8 cellular contexts compared by ENCODE assay signal in the genomic region with DNA sequence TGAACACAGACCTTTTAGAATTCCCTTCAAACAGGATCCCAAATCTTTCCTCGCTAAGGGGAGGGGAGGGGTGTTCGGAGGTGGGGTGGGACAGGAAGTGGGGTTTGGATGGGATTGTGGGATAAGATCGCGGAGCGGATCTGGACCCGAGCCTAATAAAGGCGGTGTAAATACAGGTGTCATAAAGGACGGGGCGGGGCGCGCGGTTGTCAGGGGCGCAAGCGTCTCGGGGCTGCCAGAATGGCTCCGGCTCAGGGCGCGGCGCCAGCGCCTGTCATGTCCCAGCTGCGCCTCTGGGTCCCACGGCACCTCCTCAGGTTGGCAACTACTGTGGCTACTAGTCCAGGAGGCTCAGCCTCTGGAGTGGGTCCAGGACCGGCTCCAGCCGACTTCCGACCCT. TPM values are rescaled to one million over a fixed set of nuclear protein-coding genes. Genes with fewer than 3 reads are reported as not detected.
DNase-seq lines count a peak whose midpoint lies in the region; ATAC-seq and TF ChIP-seq lines count a peak whose summit lies in the region.

No MANE protein-coding gene starts in this region.

- TF ChIP-seq CTCF in PC-9 (conservative IDR thresholded peaks at IDR 0.05) = no peak
- no peak for TF ChIP-seq CTCF in endothelial cell (IDR thresholded peaks at IDR 0.05; ENCODE audit: unreplicated experiment)

- WGBS in urinary bladder = 2% methylated on average over 24 of the region's 25 CpGs

- CTCF ChIA-PET in activated CD4-positive, alpha-beta T cell treated with anti-CD3 and anti-CD28 coated beads, Interleukin-2, amount 10 ng/mL, durations not matched to agents 7 days and 5 days (lab: Charles Lee) = interaction anchor here (1.7 kb wide), 1 partner anchor 10 kb away, joined by 3 read pairs; no protein-coding TSS in a partner anchor
- CTCF ChIA-PET in PC-9 (lab: Charles Lee) = no interaction called here

- H3K4me2 ChIP-seq in PC-9 = peak overlapping the region; percentile 86

- H3K27ac ChIP-seq in PC-9 (no peak overlapping the region), muscle layer of colon (ENCODE audit: low read depth, low read length) (no peak overlapping the region), urinary bladder (ENCODE audit: low read depth) (no peak overlapping the region)

- H3K9me3 Mint-ChIP-seq in activated CD4-positive, alpha-beta T cell treated with anti-CD3 and anti-CD28 coated beads, Interleukin-2, amount 10 ng/mL, durations not matched to agents 7 days and 5 days = no peaks in the 10 kb centered on the region
- H3K9me3 Mint-ChIP-seq in endothelial cell (ENCODE audit: unreplicated experiment) = no peaks in the 10 kb centered on the region

- H3K4me3 Mint-ChIP-seq in activated CD4-positive, alpha-beta T cell treated with anti-CD3 and anti-CD28 coated beads, Interleukin-2, amount 10 ng/mL, durations not matched to agents 7 days and 5 days = no peak overlapping the region
- H3K4me3 Mint-ChIP-seq in endothelial cell (ENCODE audit: unreplicated experiment) = peak overlapping the region; percentile 2

- POLR2A ChIA-PET in activated CD4-positive, alpha-beta T cell treated with anti-CD3 and anti-CD28 coated beads, Interleukin-2, amount 10 ng/mL, durations not matched to agents 7 days and 5 days (lab: Charles Lee) = no interaction called here
- POLR2A ChIA-PET in PC-9 (lab: Charles Lee; ENCODE audit: unreplicated experiment) = no interaction called here

- H3K36me3 ChIP-seq in PC-9 (ENCODE audit: low read depth) = no peaks in the 10 kb centered on the region
- no peaks in the 10 kb centered on the region for H3K36me3 ChIP-seq in muscle layer of colon (ENCODE audit: insufficient read depth, low read length)
- H3K36me3 ChIP-seq in urinary bladder (ENCODE audit: insufficient read depth) = no peaks in the 10 kb centered on the region

- intact Hi-C loops in PC-9 (cut with micrococcal nuclease; ENCODE audit: unreplicated experiment) = no loop called here

- peak; percentile 28 for DNase-seq in activated CD4-positive, alpha-beta T cell treated with anti-CD3 and anti-CD28 coated beads, Interleukin-2, amount 50 U/mL, for 1 hour
- no peak for DNase-seq in activated CD4-positive, alpha-beta T cell treated with anti-CD3 and anti-CD28 coated beads, Interleukin-2, amount 10 ng/mL, durations not matched to agents 7 days and 5 days
- DNase-seq in PC-9 (peak; percentile 42 to 62), endothelial cell (ENCODE audit: low spot score) (peak; percentile 15)

- BruUV-seq in PC-9 (replicated peaks; lab: Mats Ljungman, UMichigan) = no TSS peak

- peaks cover 7% of the 10 kb centered on the region for H3K4me1 Mint-ChIP-seq in activated CD4-positive, alpha-beta T cell treated with anti-CD3 and anti-CD28 coated beads, Interleukin-2, amount 10 ng/mL, durations not matched to agents 7 days and 5 days
- H3K4me1 Mint-ChIP-seq in endothelial cell (ENCODE audit: unreplicated experiment) = no peaks in the 10 kb centered on the region

- peak overlapping the region; percentile 5 for H3K9ac ChIP-seq in muscle layer of colon (ENCODE audit: low read length)

- H4K20me1 ChIP-seq in PC-9 (ENCODE audit: insufficient read depth) = no peaks in the 10 kb centered on the region

- H3K27me3 ChIP-seq in PC-9 (ENCODE audit: insufficient read depth, low read depth) = no peaks in the 10 kb centered on the region
- peaks cover 0 to 4% of the 10 kb centered on the region in 2 donors for H3K27me3 ChIP-seq in muscle layer of colon (ENCODE audit: control insufficient read depth in 1 of 2, insufficient read depth in 2 of 2, low read length in 2 of 2)

- H3K27me3 Mint-ChIP-seq in activated CD4-positive, alpha-beta T cell treated with anti-CD3 and anti-CD28 coated beads, Interleukin-2, amount 10 ng/mL, durations not matched to agents 7 days and 5 days = peaks cover 20% of the 10 kb centered on the region
- H3K27me3 Mint-ChIP-seq in endothelial cell (ENCODE audit: unreplicated experiment) = peaks cover 2% of the 10 kb centered on the region

- H3K9me3 ChIP-seq in PC-9 (ENCODE audit: insufficient read depth, low read depth) (no peaks in the 10 kb centered on the region), muscle layer of colon (ENCODE audit: low read length) (no peaks in the 10 kb centered on the region)

- H2AFZ ChIP-seq in PC-9 = peak overlapping the region; percentile 73; the same call in 1 of the 2 replicates

- H3K4me1 ChIP-seq in PC-9 (replicated peaks; ENCODE audit: insufficient read depth) (peaks cover 6% of the 10 kb centered on the region; the same call in 1 of the 2 replicates), muscle layer of colon (ENCODE audit: insufficient read depth, low read length) (no peaks in the 10 kb centered on the region), urinary bladder (ENCODE audit: insufficient read depth) (no peaks in the 10 kb centered on the region)

- no peaks in the 10 kb centered on the region for H3K9me2 ChIP-seq in PC-9 (ENCODE audit: insufficient read depth)

- no peak overlapping the region for H3K27ac Mint-ChIP-seq in activated CD4-positive, alpha-beta T cell treated with anti-CD3 and anti-CD28 coated beads, Interleukin-2, amount 10 ng/mL, durations not matched to agents 7 days and 5 days
- H3K27ac Mint-ChIP-seq in endothelial cell (ENCODE audit: unreplicated experiment) = no peak overlapping the region

- peak overlapping the region; percentile 51; the same call in 1 of the 2 replicates for H3K4me3 ChIP-seq in PC-9
- H3K4me3 ChIP-seq in muscle layer of colon (ENCODE audit: low read depth in 1 of 2, low read length in 2 of 2) = peak overlapping the region; percentile 16 to 41
- H3K4me3 ChIP-seq in urinary bladder (ENCODE audit: low read depth, low read length) = peak overlapping the region; percentile 37

- ATAC-seq in HG02571 (IDR thresholded peaks at IDR 0.05; ENCODE audit: unreplicated experiment) = no peak
- no peak for ATAC-seq in GM18511 (IDR thresholded peaks at IDR 0.05; ENCODE audit: unreplicated experiment)

- H3K36me3 Mint-ChIP-seq in activated CD4-positive, alpha-beta T cell treated with anti-CD3 and anti-CD28 coated beads, Interleukin-2, amount 10 ng/mL, durations not matched to agents 7 days and 5 days (ENCODE audit: low read depth) = no peaks in the 10 kb centered on the region
- no peaks in the 10 kb centered on the region for H3K36me3 Mint-ChIP-seq in endothelial cell (ENCODE audit: low read depth, unreplicated experiment)

- H3K79me2 ChIP-seq in PC-9 (ENCODE audit: low read depth) = no peaks in the 10 kb centered on the region

- peaks cover 4% of the 10 kb centered on the region; the same call in 1 of the 2 replicates for H3F3A ChIP-seq in PC-9 (ENCODE audit: insufficient read depth, low read depth)

RNA-seq across cellular contexts. Expression of a gene that starts 59.8 kb away (rescaled TPM):
- not detected for total RNA-seq in activated CD4-positive, alpha-beta T cell treated with anti-CD3 and anti-CD28 coated beads, Interleukin-2, amount 10 ng/mL, durations not matched to agents 7 days and 5 days
- total RNA-seq in PC-9 (2021) (not detected in 2 replicates), endothelial cell (ENCODE audit: unreplicated experiment) (not detected), urinary bladder (not detected)
- not detected for polyA plus RNA-seq in urinary bladder
